In the genomic region with DNA sequence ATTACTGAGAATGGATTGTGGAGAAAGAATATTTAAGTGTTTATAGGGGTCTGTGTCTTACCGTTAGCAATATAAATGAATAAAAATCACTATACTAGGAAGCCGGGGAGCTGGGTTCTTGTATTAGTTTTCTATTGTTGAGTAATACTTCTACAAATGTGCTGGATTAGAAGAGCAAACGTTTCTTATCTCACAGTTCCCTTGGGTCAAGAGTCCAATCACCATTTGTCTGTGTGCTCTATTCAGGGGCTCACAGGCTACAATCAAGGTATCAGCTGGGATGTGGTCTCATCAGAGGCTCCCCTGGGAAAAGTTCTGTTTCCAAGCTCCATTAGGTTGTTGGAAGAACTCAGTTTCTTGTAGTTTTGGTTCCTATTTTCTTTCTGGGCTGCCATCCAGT, we compare ENCODE assay signal across 24 cellular contexts.
DNase-seq lines count a peak whose midpoint lies in the region; ATAC-seq, FAIRE-seq and TF ChIP-seq lines count a peak whose summit lies in the region.
"Had no signal": no experiment of that assay in that cellular context is flagged by ENCODE, and none has a peak within 500 bp of the region (broad histone marks: within the 10 kb centered on the region; RNA-seq: fewer than 3 reads in every experiment).

No MANE protein-coding gene starts in this region.

- no peaks in the 10 kb centered on the region for H3K4me1 ChIP-seq in right atrium auricular region
- H3K4me1 ChIP-seq in Caco-2, result peaks cover 22% of the 10 kb centered on the region
- no peaks in the 10 kb centered on the region for H3K4me1 ChIP-seq in kidney (ENCODE audit: control insufficient read depth in 1 of 2, insufficient read depth in 1 of 2, low read depth in 1 of 2, low read length in 2 of 2)
- H3K4me1 ChIP-seq: BE2C, BLaER1 had no signal

- TF ChIP-seq CTCF in right atrium auricular region (IDR thresholded peaks at IDR 0.05) (no peak), Caco-2 (IDR thresholded peaks at IDR 0.05; ENCODE audit: insufficient read depth in 1 of 2, low read depth in 1 of 2, low read length in 1 of 2, severe bottlenecking in 1 of 2, unreplicated experiment in 1 of 2) (no peak), kidney (IDR thresholded peaks at IDR 0.05; ENCODE audit: borderline replicate concordance, extremely low read depth, insufficient read depth) (no peak)

- H3K9ac ChIP-seq in kidney (ENCODE audit: low read length in 2 of 2), result no peak overlapping the region
- H3K9ac ChIP-seq: BLaER1 had no signal

- peaks cover 13% of the 10 kb centered on the region for H3K4me1 Mint-ChIP-seq in Caco-2 (ENCODE audit: low read depth, unreplicated experiment)
- H3K4me1 Mint-ChIP-seq: CD14-positive monocyte; CD4-positive, alpha-beta memory T cell; CD4-positive, CD25-positive, alpha-beta regulatory T cell; CD8-positive, alpha-beta memory T cell had no signal

- peak overlapping the region; percentile 22 for H3K4me3 Mint-ChIP-seq in Caco-2 (ENCODE audit: unreplicated experiment)
- H3K4me3 Mint-ChIP-seq: CD14-positive monocyte; CD4-positive, alpha-beta memory T cell; CD4-positive, CD25-positive, alpha-beta regulatory T cell; CD8-positive, alpha-beta memory T cell had no signal

- BruUV-seq in Caco-2 (replicated peaks; lab: Mats Ljungman, UMichigan), result no TSS peak

- H3K27ac ChIP-seq in right atrium auricular region, result no peak overlapping the region
- H3K27ac ChIP-seq in kidney (ENCODE audit: low read depth in 2 of 2, low read length in 2 of 2), result no peak overlapping the region
- H3K27ac ChIP-seq: BLaER1 had no signal

- H3K27me3 Mint-ChIP-seq in Caco-2 (ENCODE audit: insufficient read depth, unreplicated experiment), result no peaks in the 10 kb centered on the region
- H3K27me3 Mint-ChIP-seq: CD4-positive, alpha-beta memory T cell; CD4-positive, CD25-positive, alpha-beta regulatory T cell; CD8-positive, alpha-beta memory T cell had no signal

- CTCF ChIA-PET in Caco-2 (lab: Charles Lee), result no interaction called here

- POLR2A ChIA-PET in Caco-2 (lab: Charles Lee), result no interaction called here

- H3K9me3 ChIP-seq in right atrium auricular region (no peaks in the 10 kb centered on the region), Caco-2 (no peaks in the 10 kb centered on the region), kidney (ENCODE audit: control insufficient read depth in 1 of 2, low read length in 2 of 2) (no peaks in the 10 kb centered on the region)
- H3K9me3 ChIP-seq: BE2C, BLaER1 had no signal

- H3K36me3 ChIP-seq in right atrium auricular region (no peaks in the 10 kb centered on the region), Caco-2 (ENCODE audit: control insufficient read depth, insufficient read depth, low read length) (no peaks in the 10 kb centered on the region), kidney (ENCODE audit: control insufficient read depth in 1 of 2, insufficient read depth in 2 of 2, low read length in 2 of 2) (no peaks in the 10 kb centered on the region)
- H3K36me3 ChIP-seq: BE2C, BLaER1 had no signal

- no peak for DNase-seq in Right ventricle myocardium inferior (ENCODE audit: missing footprints)
- no peak for DNase-seq in right atrium auricular region (ENCODE audit: low spot score)
- DNase-seq in Caco-2, result peak; percentile 34 to 46
- peak; percentile 4 for DNase-seq in HuH-7 (ENCODE audit: low spot score)
- DNase-seq in kidney, result no peak
- DNase-seq in NCI-H1092 (lab: John Stamatoyannopoulos, UW), result no peak
- DNase-seq: 8988T; ACHN; BE2C; C1 segment of cervical spinal cord; Calu3; CD4-positive, alpha-beta memory T cell; CD4-positive, CD25-positive, alpha-beta regulatory T cell; CD8-positive, alpha-beta memory T cell; COR-L47; DMS79 treated with DMSO at 0.1 percent for 48 hours; GF-D8 had no signal

- H3K27me3 ChIP-seq in right atrium auricular region, result no peaks in the 10 kb centered on the region
- no peaks in the 10 kb centered on the region for H3K27me3 ChIP-seq in Caco-2 (replicated peaks; ENCODE audit: control insufficient read depth, insufficient read depth, low read length)
- H3K27me3 ChIP-seq: BE2C, BLaER1 had no signal

- H3K9me3 Mint-ChIP-seq in Caco-2 (ENCODE audit: unreplicated experiment), result no peaks in the 10 kb centered on the region

- peak; percentile 34 for ATAC-seq in Right ventricle myocardium inferior

- H3K36me3 Mint-ChIP-seq in Caco-2 (ENCODE audit: insufficient read depth, unreplicated experiment), result no peaks in the 10 kb centered on the region
- H3K36me3 Mint-ChIP-seq: CD14-positive monocyte; CD4-positive, alpha-beta memory T cell; CD4-positive, CD25-positive, alpha-beta regulatory T cell had no signal

- no peak overlapping the region for H3K27ac Mint-ChIP-seq in Caco-2 (ENCODE audit: unreplicated experiment)
- H3K27ac Mint-ChIP-seq: CD14-positive monocyte; CD4-positive, alpha-beta memory T cell; CD4-positive, CD25-positive, alpha-beta regulatory T cell; CD8-positive, alpha-beta memory T cell had no signal

- H3K4me3 ChIP-seq in right atrium auricular region, result no peak overlapping the region
- no peak overlapping the region for H3K4me3 ChIP-seq in Caco-2 (ENCODE audit: low read depth, low read length)
- no peak overlapping the region for H3K4me3 ChIP-seq in kidney (ENCODE audit: low read length in 2 of 2)
- H3K4me3 ChIP-seq: BLaER1 had no signal

- no peak for FAIRE-seq in kidney (lab: Jason Lieb, UNC)
- FAIRE-seq: A204.1, D721Med, G401.6, GM12891, GM19239 had no signal

- intact Hi-C loops in Right ventricle myocardium inferior (cut with DNase I), result no loop called here
- intact Hi-C loops in Caco-2 (cut with micrococcal nuclease; ENCODE audit: unreplicated experiment), result loop anchor here (2.0 to 5.0 kb wide), 2 partner anchors 21 to 156 kb away; no protein-coding TSS in a partner anchor
- intact Hi-C loops in kidney (cut with DNase I), result no loop called here

Comparison
In these comparisons a context has a peak if more than half of its experiments do, and no peak if none do; other contexts are left out.
1. DNase-seq: peak in Caco-2 (2 of 2) and HuH-7 (single experiment); none in Right ventricle myocardium inferior (single experiment), right atrium auricular region (single experiment), kidney (single experiment) and NCI-H1092 (single experiment).